In genomic region chr1:85581138-85581801, GRCh38 we compare ENCODE assay signal across 1 cellular context.
A peak's percentile ranks its signal among the peaks of the same experiment; 100 is the strongest.
TF ChIP-seq lines count a peak whose summit lies in the region.

No MANE protein-coding gene starts in this region.

TF ChIP-seq in A549, 52 proteins besides CTCF, POLR2A, EP300 and RAD21 (continued from another document):
- TF ChIP-seq ZC3H11A (IDR thresholded peaks at IDR 0.05), result no peak
- TF ChIP-seq HMGXB4 (CRISPR knock-in tag; IDR thresholded peaks at IDR 0.05; ENCODE audit: borderline replicate concordance), result peak; percentile 81; the same call in 1 of the 2 replicates
- TF ChIP-seq USF2 (IDR thresholded peaks at IDR 0.05), result no peak
- no peak for TF ChIP-seq RARB (CRISPR knock-in tag; IDR thresholded peaks at IDR 0.05)
- no peak for TF ChIP-seq SREBF2 (IDR thresholded peaks at IDR 0.05)
